ENCODE assay signal across 2 cellular contexts in genomic region chr1:38941093-38941492, GRCh38.
TF ChIP-seq lines count a peak whose summit lies in the region.

No MANE protein-coding gene starts in this region.

TF ChIP-seq in IMR-90, 13 proteins besides CTCF, POLR2A, EP300 and RAD21:
- no peak for TF ChIP-seq CHD1 (IDR thresholded peaks at IDR 0.05; ENCODE audit: low read depth, low read length)
- TF ChIP-seq RCOR1 (IDR thresholded peaks at IDR 0.05; ENCODE audit: insufficient replicate concordance, low read length): no peak
- no peak for TF ChIP-seq USF2 (IDR thresholded peaks at IDR 0.05; ENCODE audit: low read depth, low read length)
- TF ChIP-seq NFE2L2 (IDR thresholded peaks at IDR 0.05; ENCODE audit: low read depth, low read length): no peak
- no peak for TF ChIP-seq CEBPB (IDR thresholded peaks at IDR 0.05; ENCODE audit: low read depth, low read length)
- TF ChIP-seq BHLHE40 (IDR thresholded peaks at IDR 0.05; ENCODE audit: low read depth, low read length): no peak
- no peak for TF ChIP-seq ELK1 (IDR thresholded peaks at IDR 0.05; ENCODE audit: borderline replicate concordance, low read depth, low read length)
- no peak for TF ChIP-seq MXI1 (IDR thresholded peaks at IDR 0.05; ENCODE audit: borderline replicate concordance, low read depth, low read length)
- TF ChIP-seq MAFK (IDR thresholded peaks at IDR 0.05; ENCODE audit: low read depth, low read length): no peak
- no peak for TF ChIP-seq FOS (IDR thresholded peaks at IDR 0.05; ENCODE audit: low read depth, low read length)
- TF ChIP-seq SMC3 (IDR thresholded peaks at IDR 0.05; ENCODE audit: low read depth, low read length): no peak
- TF ChIP-seq RFX5 (IDR thresholded peaks at IDR 0.05; ENCODE audit: low read depth, low read length): no peak
- no peak for TF ChIP-seq MAZ (IDR thresholded peaks at IDR 0.05; ENCODE audit: borderline replicate concordance, low read depth, low read length)

TF ChIP-seq in HepG2, 621 proteins besides CTCF, POLR2A, EP300 and RAD21:
- TF ChIP-seq POLR2AphosphoS2 (IDR thresholded peaks at IDR 0.05; ENCODE audit: low read depth, low read length) (no peak), FOXO4 (CRISPR knock-in tag; conservative IDR thresholded peaks at IDR 0.05) (0 out of 2 replicates have a peak, but pooled peaks have one; percentile 81), ZNF292 (CRISPR knock-in tag; IDR thresholded peaks at IDR 0.05; ENCODE audit: borderline replicate concordance, low read depth) (0 out of 2 replicates have a peak, but pooled peaks have one; percentile 2), ZNF3 (CRISPR knock-in tag; IDR thresholded peaks at IDR 0.05) (no peak), BCL3 (CRISPR knock-in tag; IDR thresholded peaks at IDR 0.05) (no peak), ZSCAN29 (CRISPR knock-in tag; conservative IDR thresholded peaks at IDR 0.05) (no peak), SOX6 (IDR thresholded peaks at IDR 0.05) (no peak), SOX6 (CRISPR knock-in tag; IDR thresholded peaks at IDR 0.05) (0 out of 2 replicates have a peak, but pooled peaks have one; percentile 10), HNF4A (CRISPR knock-in tag; IDR thresholded peaks at IDR 0.05) (no peak), SIN3A (IDR thresholded peaks at IDR 0.05; ENCODE audit: borderline replicate concordance, low read depth, low read length) (0 out of 2 replicates have a peak, but pooled peaks have one; percentile 27), ZSCAN31 (CRISPR knock-in tag; IDR thresholded peaks at IDR 0.05; ENCODE audit: low read depth) (no peak), NFRKB (IDR thresholded peaks at IDR 0.05) (no peak), ZNF781 (CRISPR knock-in tag; IDR thresholded peaks at IDR 0.05; ENCODE audit: borderline replicate concordance, not compliant biosample characterization) (no peak), ZNF468 (CRISPR knock-in tag; IDR thresholded peaks at IDR 0.05) (no peak), HMGXB4 (CRISPR knock-in tag; IDR thresholded peaks at IDR 0.05; ENCODE audit: borderline replicate concordance in 1 of 2, low read depth in 1 of 2) (0 out of 4 replicates have a peak, but pooled peaks of 1 of the 2 experiments have one; percentile 37), POLR2G (IDR thresholded peaks at IDR 0.05; ENCODE audit: low read depth, low read length) (no peak), ZNF101 (CRISPR knock-in tag; IDR thresholded peaks at IDR 0.05; ENCODE audit: borderline replicate concordance, low read depth) (no peak), GATA4 (IDR thresholded peaks at IDR 0.05; ENCODE audit: borderline replicate concordance, low read depth) (no peak), ESRRA (CRISPR knock-in tag; IDR thresholded peaks at IDR 0.05; ENCODE audit: low read depth) (0 out of 2 replicates have a peak, but pooled peaks have one; percentile 34), NAIF1 (CRISPR knock-in tag; IDR thresholded peaks at IDR 0.05; ENCODE audit: borderline replicate concordance) (no peak), ATRX (CRISPR knock-in tag; IDR thresholded peaks at IDR 0.05; ENCODE audit: borderline replicate concordance) (no peak), TCF12 (IDR thresholded peaks at IDR 0.05) (no peak), TCF12 (CRISPR knock-in tag; IDR thresholded peaks at IDR 0.05) (0 out of 2 replicates have a peak, but pooled peaks have one; percentile 27), ZSCAN22 (CRISPR knock-in tag; IDR thresholded peaks at IDR 0.05) (0 out of 2 replicates have a peak, but pooled peaks have one; percentile 13), KLF6 (CRISPR knock-in tag; IDR thresholded peaks at IDR 0.05) (no peak), GFI1 (CRISPR knock-in tag; IDR thresholded peaks at IDR 0.05; ENCODE audit: borderline replicate concordance) (no peak), ELF3 (CRISPR knock-in tag; IDR thresholded peaks at IDR 0.05) (peak; percentile 13), ZSCAN25 (CRISPR knock-in tag; IDR thresholded peaks at IDR 0.05) (no peak)
